8 cellular contexts compared by ENCODE assay signal in genomic region chr6:149648148-149649145, GRCh38. TPM values are rescaled to one million over a fixed set of nuclear protein-coding genes. Genes with fewer than 3 reads are reported as not detected.
DNase-seq lines count a peak whose midpoint lies in the region; ATAC-seq and TF ChIP-seq lines count a peak whose summit lies in the region.

Gene KATNA1 (minus strand): TSS chr6:149648714. CDS start chr6:149638547, 10,167 bp downstream.

- peak; percentile 90 for ATAC-seq in GM21528 (IDR thresholded peaks at IDR 0.05; ENCODE audit: low FRiP score, unreplicated experiment)

- peak within 1 kb of the TSS; percentile 92 for H3K9ac ChIP-seq in OCI-LY3 (ENCODE audit: low read length)

- peak; percentile 76 for DNase-seq in DMS 273 treated with DMSO at 0.1 percent for 48 hours (lab: John Stamatoyannopoulos, UW)
- peak; percentile 82 for DNase-seq in HuH-7.5 (ENCODE audit: low spot score)
- DNase-seq in activated T-cell treated with anti-CD3 and anti-CD28 coated beads for 24 hours (ENCODE audit: low read depth) = peak; percentile 86
- peak; percentile 85 for DNase-seq in epithelial cell of esophagus (ENCODE audit: low read depth)
- DNase-seq in stimulated activated CD8-positive, alpha-beta memory T cell treated with anti-CD3 and anti-CD28 coated beads, Interleukin-2, amount 100 ng/mL, for 48 hours (ENCODE audit: low read depth in 2 of 2) = peak; percentile 85 to 88

- H3K9me3 ChIP-seq in OCI-LY3 (ENCODE audit: insufficient read depth, low read length) (no peaks in the 10 kb centered on the region), mononuclear cell (ENCODE audit: low read depth, low read length) (no peaks in the 10 kb centered on the region)

- TF ChIP-seq CTCF in OCI-LY3 (IDR thresholded peaks at IDR 0.05; ENCODE audit: low read depth, low read length) (no peak), epithelial cell of esophagus (IDR thresholded peaks at IDR 0.05; ENCODE audit: insufficient read depth, low read depth, low read length, missing control alignments) (no peak)

- H3K36me3 ChIP-seq in OCI-LY3 (replicated peaks; ENCODE audit: low read depth, low read length) = peaks cover 5% of the 10 kb centered on the region

- peak within 1 kb of the TSS; percentile 84 for H3K4me2 ChIP-seq in OCI-LY3 (ENCODE audit: low read length)

- H3K4me1 ChIP-seq in OCI-LY3 (ENCODE audit: low read length) (peaks cover 39% of the 10 kb centered on the region), mononuclear cell (ENCODE audit: insufficient read depth, low read length) (peaks cover 20% of the 10 kb centered on the region)

- peaks cover 50% of the 10 kb centered on the region for H3K79me2 ChIP-seq in OCI-LY3 (ENCODE audit: low read length)

- peak within 1 kb of the TSS; percentile 77 for H3K27ac ChIP-seq in OCI-LY3 (ENCODE audit: low read length)

- no peaks in the 10 kb centered on the region for H4K20me1 ChIP-seq in OCI-LY3 (ENCODE audit: insufficient read depth, low read length)

- peak within 1 kb of the TSS; percentile 99 for H2AFZ ChIP-seq in OCI-LY3 (ENCODE audit: low read depth, low read length)

- H3K4me3 ChIP-seq in OCI-LY3 (ENCODE audit: low read length) (peak within 1 kb of the TSS; percentile 93), epithelial cell of esophagus (ENCODE audit: low read length) (peak within 1 kb of the TSS; percentile 61), mononuclear cell (ENCODE audit: low read length) (peak within 1 kb of the TSS; percentile 92)

- H3K27me3 ChIP-seq in OCI-LY3 (ENCODE audit: low read depth, low read length) (no peaks in the 10 kb centered on the region), mononuclear cell (ENCODE audit: insufficient read depth, low read length) (no peaks in the 10 kb centered on the region)

RNA-seq across cellular contexts. Expression of gene KATNA1, which starts in this region (rescaled TPM):
- 22.0 TPM for total RNA-seq in mononuclear cell

Comparison
In these comparisons a context has a peak if more than half of its experiments do, and no peak if none do; other contexts are left out.
1. Peak in every context shown above with its lines: DNase-seq, ATAC-seq, H3K4me3 ChIP-seq and H3K27ac ChIP-seq.